In genomic region chr12:109714913-109715244, GRCh38 we compare ENCODE assay signal across 8 cellular contexts. TPM values are rescaled to one million over a fixed set of nuclear protein-coding genes. Genes with fewer than 3 reads are reported as not detected.
DNase-seq lines count a peak whose midpoint lies in the region; ATAC-seq, FAIRE-seq and TF ChIP-seq lines count a peak whose summit lies in the region.

No MANE protein-coding gene starts in this region.

- H3K4me1 Mint-ChIP-seq in stimulated activated naive CD8-positive, alpha-beta T cell treated with anti-CD3 and anti-CD28 coated beads, Interleukin-15, Interleukin-2, amounts not matched to agents 100 ng/mL and 50 ng/mL, for 24 hours (ENCODE audit: low read depth): no peaks in the 10 kb centered on the region

- H3K4me1 ChIP-seq in body of pancreas (peaks cover 65% of the 10 kb centered on the region), mucosa of rectum (ENCODE audit: control insufficient read depth in 2 of 2, insufficient read depth in 2 of 2, low read length in 2 of 2) (peaks cover 7 to 9% of the 10 kb centered on the region in 2 donors)

- no peak for FAIRE-seq in urothelium cell line (lab: Jason Lieb, UNC)

- no peak for ATAC-seq in stimulated activated naive CD8-positive, alpha-beta T cell treated with anti-CD3 and anti-CD28 coated beads, Interleukin-15, Interleukin-2, amounts not matched to agents 100 U/mL and 50 U/mL, for 24 hours
- ATAC-seq in body of pancreas (no peak), GM18907 (IDR thresholded peaks at IDR 0.05; ENCODE audit: unreplicated experiment) (no peak)

- CTCF ChIA-PET in HEK293T (lab: Yijun Ruan, JAX): no interaction called here

- H3K9me3 Mint-ChIP-seq in stimulated activated naive CD8-positive, alpha-beta T cell treated with anti-CD3 and anti-CD28 coated beads, Interleukin-15, Interleukin-2, amounts not matched to agents 100 ng/mL and 50 ng/mL, for 24 hours: no peaks in the 10 kb centered on the region

- peak overlapping the region in 1 of 2 donors; percentile 40 for H3K9ac ChIP-seq in mucosa of rectum (ENCODE audit: low read depth in 1 of 2, low read length in 2 of 2)

- no peak overlapping the region for H3K27ac Mint-ChIP-seq in stimulated activated naive CD8-positive, alpha-beta T cell treated with anti-CD3 and anti-CD28 coated beads, Interleukin-15, Interleukin-2, amounts not matched to agents 100 ng/mL and 50 ng/mL, for 24 hours

- WGBS in body of pancreas, 2 donors: 15% methylated on average over 13 of the region's 13 CpGs; no CpG with 5 or more reads in 1 of the 2 donors

- H3K4me3 ChIP-seq in body of pancreas: no peak overlapping the region
- peak overlapping the region; percentile 57 to 62 for H3K4me3 ChIP-seq in mucosa of rectum (ENCODE audit: low read length in 2 of 2)

- H3K27me3 ChIP-seq in body of pancreas: no peaks in the 10 kb centered on the region
- H3K27me3 ChIP-seq in mucosa of rectum (ENCODE audit: control insufficient read depth in 2 of 2, insufficient read depth in 2 of 2, low read length in 2 of 2): peaks cover 0 to 8% of the 10 kb centered on the region in 2 donors

- DNase-seq in stimulated activated naive CD8-positive, alpha-beta T cell treated with anti-CD3 and anti-CD28 coated beads, Interleukin-15, Interleukin-2, amounts not matched to agents 100 U/mL and 50 U/mL, for 24 hours: no peak
- DNase-seq in body of pancreas (no peak), HEK293T (ENCODE audit: extremely low spot score) (no peak), urothelium cell line (ENCODE audit: low spot score) (no peak), HCEC 1CT (no peak)

- H3K4me3 Mint-ChIP-seq in stimulated activated naive CD8-positive, alpha-beta T cell treated with anti-CD3 and anti-CD28 coated beads, Interleukin-15, Interleukin-2, amounts not matched to agents 100 ng/mL and 50 ng/mL, for 24 hours: peak overlapping the region; percentile 10

- H3K27ac ChIP-seq in body of pancreas (peak overlapping the region; percentile 25 to 74 (median 68)), mucosa of rectum (ENCODE audit: low read depth in 2 of 2, low read length in 2 of 2) (peak overlapping the region; percentile 32 to 61)

- TF ChIP-seq CTCF in body of pancreas (IDR thresholded peaks at IDR 0.05): no peak

- H3K9me3 ChIP-seq in body of pancreas: no peaks in the 10 kb centered on the region
- no peaks in the 10 kb centered on the region for H3K9me3 ChIP-seq in mucosa of rectum (ENCODE audit: control insufficient read depth in 2 of 2, low read length in 2 of 2)

- POLR2A ChIA-PET in HEK293T (lab: Yijun Ruan, JAX): no interaction called here

- intact Hi-C loops in body of pancreas (cut with DNase I): no loop called here

- no peak for TF ChIP-seq POLR2A in body of pancreas (IDR thresholded peaks at IDR 0.05)

- H3K36me3 ChIP-seq in body of pancreas (replicated peaks in 1 of 2; ENCODE audit: insufficient read depth in 1 of 2, low read depth in 2 of 2): no peaks in the 10 kb centered on the region
- H3K36me3 ChIP-seq in mucosa of rectum (ENCODE audit: control insufficient read depth in 2 of 2, insufficient read depth in 2 of 2, low read length in 2 of 2): no peaks in the 10 kb centered on the region

- peaks cover 34% of the 10 kb centered on the region for H3K27me3 Mint-ChIP-seq in stimulated activated naive CD8-positive, alpha-beta T cell treated with anti-CD3 and anti-CD28 coated beads, Interleukin-15, Interleukin-2, amounts not matched to agents 100 ng/mL and 50 ng/mL, for 24 hours

- no peaks in the 10 kb centered on the region for H3K36me3 Mint-ChIP-seq in stimulated activated naive CD8-positive, alpha-beta T cell treated with anti-CD3 and anti-CD28 coated beads, Interleukin-15, Interleukin-2, amounts not matched to agents 100 ng/mL and 50 ng/mL, for 24 hours (ENCODE audit: low read depth)

TF ChIP-seq in HEK293T, 16 proteins besides CTCF, POLR2A, EP300 and RAD21:
- TF ChIP-seq CTBP1 (IDR thresholded peaks at IDR 0.05; ENCODE audit: borderline replicate concordance): no peak
- TF ChIP-seq FOXA1 (IDR thresholded peaks at IDR 0.05): no peak
- no peak for TF ChIP-seq HDGF (IDR thresholded peaks at IDR 0.05; ENCODE audit: borderline replicate concordance)
- TF ChIP-seq ELF4 (IDR thresholded peaks at IDR 0.05): no peak
- no peak for TF ChIP-seq SUZ12 (IDR thresholded peaks at IDR 0.05)
- TF ChIP-seq L3MBTL2 (conservative IDR thresholded peaks at IDR 0.05): no peak
- no peak for TF ChIP-seq SP1 (IDR thresholded peaks at IDR 0.05)
TF ChIP-seq in HEK293T: peak in this region for 0.

RNA-seq across cellular contexts. Expression of gene FAM222A, which starts 1.3 kb away (rescaled TPM):
- total RNA-seq in body of pancreas: 10 to 100 TPM in 1 of 2 donors, 1 to 10 TPM in 1; 8.0 to 16.2 TPM

Comparison
In these comparisons a context has a peak if more than half of its experiments do, and no peak if none do; other contexts are left out.
1. H3K4me3 ChIP-seq: peak in mucosa of rectum (2 of 2); none in body of pancreas (0 of 2).